19 cellular contexts compared by ENCODE assay signal in genomic region chr19:46427518-46427917, GRCh38. TPM values are rescaled to one million over a fixed set of nuclear protein-coding genes. Genes with fewer than 3 reads are reported as not detected.
DNase-seq lines count a peak whose midpoint lies in the region; ATAC-seq and TF ChIP-seq lines count a peak whose summit lies in the region.
"Had no signal": no experiment of that assay in that cellular context is flagged by ENCODE, and none has a peak within 500 bp of the region (broad histone marks: within the 10 kb centered on the region; RNA-seq: fewer than 3 reads in every experiment).

No MANE protein-coding gene starts in this region.

- H3K27me3 Mint-ChIP-seq in MCF 10A (ENCODE audit: insufficient read depth, unreplicated experiment) (peaks cover 10% of the 10 kb centered on the region), type B pancreatic cell (peaks cover 54% of the 10 kb centered on the region)
- H3K27me3 Mint-ChIP-seq in naive thymus-derived CD4-positive, alpha-beta T cell = peaks cover 64 to 84% (median 75%) of the 10 kb centered on the region in 5 donors
- H3K27me3 Mint-ChIP-seq in CD4-positive, alpha-beta memory T cell = peaks cover 52 to 57% of the 10 kb centered on the region in 2 donors

- H3K4me1 ChIP-seq in breast epithelium = peaks cover 0 to 3% of the 10 kb centered on the region in 2 donors
- peaks cover 7 to 11% of the 10 kb centered on the region in 2 donors for H3K4me1 ChIP-seq in ascending aorta
- peaks cover 0 to 4% of the 10 kb centered on the region in 2 donors for H3K4me1 ChIP-seq in naive thymus-derived CD4-positive, alpha-beta T cell (ENCODE audit: control insufficient read depth in 2 of 2, insufficient read depth in 2 of 2, low read length in 2 of 2)
- peaks cover 23% of the 10 kb centered on the region for H3K4me1 ChIP-seq in CD4-positive, alpha-beta memory T cell (ENCODE audit: insufficient read depth, low read length)

- H3K4me3 ChIP-seq in breast epithelium (peak overlapping the region in 2 of 3 donors; percentile 59 to 71), ascending aorta (peak overlapping the region; percentile 62 to 73)
- no peak overlapping the region for H3K4me3 ChIP-seq in naive thymus-derived CD4-positive, alpha-beta T cell (ENCODE audit: low read length)
- H3K4me3 ChIP-seq in CD4-positive, alpha-beta memory T cell (ENCODE audit: low read length in 2 of 2) = no peak overlapping the region

- H3K27me3 ChIP-seq in breast epithelium (no peaks in the 10 kb centered on the region), ascending aorta (no peaks in the 10 kb centered on the region)
- peaks cover 4 to 10% of the 10 kb centered on the region in 2 donors for H3K27me3 ChIP-seq in naive thymus-derived CD4-positive, alpha-beta T cell (ENCODE audit: control insufficient read depth in 2 of 2, insufficient read depth in 2 of 2, low read length in 2 of 2)
- peaks cover 14% of the 10 kb centered on the region for H3K27me3 ChIP-seq in CD4-positive, alpha-beta memory T cell (ENCODE audit: insufficient read depth, low read length)

- no peak for DNase-seq in breast epithelium (ENCODE audit: low spot score in 2 of 2)
- no peak for DNase-seq in MCF 10A (ENCODE audit: unreplicated experiment)
- no peak for DNase-seq in ascending aorta (ENCODE audit: low spot score in 2 of 2)
- DNase-seq in naive thymus-derived CD4-positive, alpha-beta T cell = no peak
- no peak for DNase-seq in type B pancreatic cell (ENCODE audit: extremely low spot score, unreplicated experiment)
- DNase-seq in dermis blood vessel endothelial cell = no peak
- no peak for DNase-seq in CD4-positive, alpha-beta memory T cell
- DNase-seq in cerebellar nuclear complex (lab: John Stamatoyannopoulos, UW) = no peak
- DNase-seq: activated CD4-positive, alpha-beta T cell treated with anti-CD3 and anti-CD28 coated beads, Interleukin-2, amount 50 U/mL, for 1 hour; activated CD8-positive, alpha-beta memory T cell treated with anti-CD3 and anti-CD28 coated beads, Interleukin-2, amount 50 U/mL, for 48 hours; activated gamma-delta T cell; GDM1; NCI-H1436; NCI-H524 treated with DMSO at 0.1 percent for 48 hours; stimulated activated CD4-positive, alpha-beta T cell treated with anti-CD3 and anti-CD28 coated beads, Interleukin-15, amount 100 ng/mL, for 24 hours had no signal

- intact Hi-C loops in breast epithelium (cut with DNase I; ENCODE audit: low total_unique reads) = loop anchor here (2.0 kb wide), 1 partner anchor 71 kb away; no protein-coding TSS in a partner anchor
- intact Hi-C loops in MCF 10A (cut with micrococcal nuclease) = no loop called here
- intact Hi-C loops in ascending aorta (cut with DNase I) = no loop called here
- intact Hi-C loops in naive thymus-derived CD4-positive, alpha-beta T cell (cut with micrococcal nuclease) = no loop called here
- intact Hi-C loops in CD4-positive, alpha-beta memory T cell (cut with micrococcal nuclease) = no loop called here

- no peak overlapping the region for H3K4me3 Mint-ChIP-seq in MCF 10A (ENCODE audit: unreplicated experiment)
- H3K4me3 Mint-ChIP-seq in naive thymus-derived CD4-positive, alpha-beta T cell = peak overlapping the region in 6 of 10 donors; percentile 31 to 75 (median 50)
- peak overlapping the region; percentile 84 for H3K4me3 Mint-ChIP-seq in type B pancreatic cell
- H3K4me3 Mint-ChIP-seq in CD4-positive, alpha-beta memory T cell = peak overlapping the region in 4 of 8 donors; percentile 36 to 78 (median 69)

- H3K36me3 ChIP-seq in breast epithelium (no peaks in the 10 kb centered on the region), ascending aorta (no peaks in the 10 kb centered on the region)
- H3K36me3 ChIP-seq in naive thymus-derived CD4-positive, alpha-beta T cell (ENCODE audit: control insufficient read depth in 2 of 3, insufficient read depth in 3 of 3, low read length in 3 of 3) = no peaks in the 10 kb centered on the region
- no peaks in the 10 kb centered on the region for H3K36me3 ChIP-seq in CD4-positive, alpha-beta memory T cell (ENCODE audit: insufficient read depth, low read length)

- no peak overlapping the region for H3K27ac Mint-ChIP-seq in MCF 10A (ENCODE audit: low read depth, unreplicated experiment)
- no peak overlapping the region for H3K27ac Mint-ChIP-seq in naive thymus-derived CD4-positive, alpha-beta T cell
- no peak overlapping the region for H3K27ac Mint-ChIP-seq in type B pancreatic cell
- H3K27ac Mint-ChIP-seq in CD4-positive, alpha-beta memory T cell = peak overlapping the region in 2 of 7 donors; percentile 12 to 48

- no peak for ATAC-seq in naive thymus-derived CD4-positive, alpha-beta T cell

- CTCF ChIA-PET in MCF 10A (lab: Yijun Ruan, JAX) = interaction anchor here (0.6 to 0.9 kb wide), 4 partner anchors 33 to 122 kb away, joined by 3 to 5 read pairs (median 3); no protein-coding TSS in a partner anchor
- CTCF ChIA-PET in naive thymus-derived CD4-positive, alpha-beta T cell (lab: Charles Lee) = interaction anchor here (0.6 kb wide), 1 partner anchor 54 kb away, joined by 3 read pairs; no protein-coding TSS in a partner anchor
- CTCF ChIA-PET in CD4-positive, alpha-beta memory T cell (lab: Charles Lee; ENCODE audit: partially characterized antibody) = no interaction called here

- no TSS peak for BruUV-seq in MCF 10A (replicated peaks; lab: Mats Ljungman, UMichigan)

- H3K27ac ChIP-seq in breast epithelium (peak overlapping the region in 1 of 2 donors; percentile 72), ascending aorta (peak overlapping the region; percentile 71 to 76)
- H3K27ac ChIP-seq in naive thymus-derived CD4-positive, alpha-beta T cell (ENCODE audit: low read depth, low read length) = no peak overlapping the region
- H3K27ac ChIP-seq in CD4-positive, alpha-beta memory T cell (ENCODE audit: low read depth, low read length) = no peak overlapping the region
- H3K27ac ChIP-seq: C4-2B had no signal

- H3K9me3 Mint-ChIP-seq in MCF 10A (ENCODE audit: unreplicated experiment) (no peaks in the 10 kb centered on the region), type B pancreatic cell (no peaks in the 10 kb centered on the region)
- peaks cover 0 to 3% (median 0%) of the 10 kb centered on the region in 11 donors for H3K9me3 Mint-ChIP-seq in naive thymus-derived CD4-positive, alpha-beta T cell
- peaks cover 0 to 2% (median 0%) of the 10 kb centered on the region in 8 donors for H3K9me3 Mint-ChIP-seq in CD4-positive, alpha-beta memory T cell

- TF ChIP-seq POLR2A in breast epithelium (IDR thresholded peaks at IDR 0.05) = no peak

- H3K36me3 Mint-ChIP-seq in MCF 10A (ENCODE audit: insufficient read depth, unreplicated experiment) (peaks cover 5% of the 10 kb centered on the region), type B pancreatic cell (no peaks in the 10 kb centered on the region)
- H3K36me3 Mint-ChIP-seq in naive thymus-derived CD4-positive, alpha-beta T cell = no peaks in the 10 kb centered on the region
- H3K36me3 Mint-ChIP-seq in CD4-positive, alpha-beta memory T cell = no peaks in the 10 kb centered on the region

- H3K4me1 Mint-ChIP-seq in MCF 10A (ENCODE audit: insufficient read depth, unreplicated experiment) = no peaks in the 10 kb centered on the region
- peaks cover 24 to 33% (median 26%) of the 10 kb centered on the region in 7 donors for H3K4me1 Mint-ChIP-seq in naive thymus-derived CD4-positive, alpha-beta T cell
- H3K4me1 Mint-ChIP-seq in type B pancreatic cell (ENCODE audit: unreplicated experiment) = peaks cover 12% of the 10 kb centered on the region
- peaks cover 12 to 25% (median 18%) of the 10 kb centered on the region in 4 donors for H3K4me1 Mint-ChIP-seq in CD4-positive, alpha-beta memory T cell

- POLR2A ChIA-PET in MCF 10A (lab: Yijun Ruan, JAX) = no interaction called here
- POLR2A ChIA-PET in naive thymus-derived CD4-positive, alpha-beta T cell (lab: Charles Lee) = no interaction called here
- POLR2A ChIA-PET in CD4-positive, alpha-beta memory T cell (lab: Charles Lee; ENCODE audit: partially characterized antibody) = no interaction called here

- no peaks in the 10 kb centered on the region for H3K9me3 ChIP-seq in breast epithelium
- no peaks in the 10 kb centered on the region for H3K9me3 ChIP-seq in ascending aorta
- H3K9me3 ChIP-seq in naive thymus-derived CD4-positive, alpha-beta T cell (ENCODE audit: control insufficient read depth in 2 of 3, low read length in 3 of 3) = no peaks in the 10 kb centered on the region
- no peaks in the 10 kb centered on the region for H3K9me3 ChIP-seq in CD4-positive, alpha-beta memory T cell (ENCODE audit: control insufficient read depth in 1 of 2, low read length in 2 of 2)

- TF ChIP-seq CTCF in breast epithelium (IDR thresholded peaks at IDR 0.05) (no peak), MCF 10A (IDR thresholded peaks at IDR 0.05; ENCODE audit: unreplicated experiment) (no peak), ascending aorta (IDR thresholded peaks at IDR 0.05) (no peak), type B pancreatic cell (conservative IDR thresholded peaks at IDR 0.05) (no peak)

RNA-seq across cellular contexts. Expression of gene PNMA8C, which starts 1.2 kb away (rescaled TPM):
- total RNA-seq in breast epithelium (under 1 TPM in 2 of 3 donors, not detected in 1; 0.59 to 0.98 TPM), MCF 10A (2022) (not detected in 2 replicates), ascending aorta (0.53 TPM), type B pancreatic cell (ENCODE audit: low replicate concordance) (0.10 and 2.0 TPM in 2 replicates), dermis blood vessel endothelial cell (not detected in 2 replicates)
- total RNA-seq in naive thymus-derived CD4-positive, alpha-beta T cell = not detected
- polyA plus RNA-seq in naive thymus-derived CD4-positive, alpha-beta T cell = not detected
- not detected for total RNA-seq in CD4-positive, alpha-beta memory T cell
- polyA plus RNA-seq in CD4-positive, alpha-beta memory T cell = not detected
- total RNA-seq: sciatic nerve; T-helper 1 cell treated with Interleukin-12 subunit alpha and Interleukin-12 subunit beta and Interleukin-4 antibody, amounts not matched to agents 30 ng/mL and 1 ng/mL, for 36 hours had no signal
- polyA plus RNA-seq: liver had no signal

RNA-seq across cellular contexts. Expression of gene CCDC8, which starts 14.2 kb away (rescaled TPM):
- 10 to 100 TPM in 2 of 3 donors, 1 to 10 TPM in 1; 2.2 to 29.7 (median 16.4) TPM for total RNA-seq in breast epithelium
- not detected in 2 replicates for total RNA-seq in MCF 10A (2022)
- 10.0 TPM for total RNA-seq in ascending aorta
- not detected for total RNA-seq in naive thymus-derived CD4-positive, alpha-beta T cell
- not detected for polyA plus RNA-seq in naive thymus-derived CD4-positive, alpha-beta T cell
- 22.1 and 29.3 TPM in 2 replicates for total RNA-seq in type B pancreatic cell (ENCODE audit: low replicate concordance)
- 0.56 and 0.68 TPM in 2 replicates for total RNA-seq in dermis blood vessel endothelial cell
- not detected for total RNA-seq in CD4-positive, alpha-beta memory T cell
- not detected for polyA plus RNA-seq in CD4-positive, alpha-beta memory T cell
- total RNA-seq: T-helper 1 cell treated with Interleukin-12 subunit alpha and Interleukin-12 subunit beta and Interleukin-4 antibody, amounts not matched to agents 30 ng/mL and 1 ng/mL, for 36 hours had no signal

RNA-seq across cellular contexts. Expression of gene PNMA8A, which starts 43.8 kb away (rescaled TPM):
- 1 to 10 TPM in 2 of 3 donors, under 1 TPM in 1; 0.80 to 8.8 (median 2.3) TPM for total RNA-seq in breast epithelium
- total RNA-seq in MCF 10A (2022) = 6.0 and 7.6 TPM in 2 replicates
- total RNA-seq in ascending aorta = 0.53 TPM
- total RNA-seq in naive thymus-derived CD4-positive, alpha-beta T cell = under 1 TPM in 2 of 5 experiments, not detected in 3; 0.62 to 0.86 TPM
- polyA plus RNA-seq in naive thymus-derived CD4-positive, alpha-beta T cell = not detected
- 6.7 and 21.9 TPM in 2 replicates for total RNA-seq in type B pancreatic cell (ENCODE audit: low replicate concordance)
- under 0.01 and 0.98 TPM in 2 replicates for total RNA-seq in dermis blood vessel endothelial cell
- under 1 TPM in 1 of 2 experiments, not detected in 1; 0.26 TPM for total RNA-seq in CD4-positive, alpha-beta memory T cell
- polyA plus RNA-seq in CD4-positive, alpha-beta memory T cell = under 1 TPM in 1 of 2 donors, not detected in 1; 0.13 TPM
- total RNA-seq: T-helper 1 cell treated with Interleukin-12 subunit alpha and Interleukin-12 subunit beta and Interleukin-4 antibody, amounts not matched to agents 30 ng/mL and 1 ng/mL, for 36 hours had no signal

Comparison
In these comparisons a context has a peak if more than half of its experiments do, and no peak if none do; other contexts are left out.
1. H3K27ac ChIP-seq: peak in ascending aorta (2 of 2); none in naive thymus-derived CD4-positive, alpha-beta T cell (single experiment) and CD4-positive, alpha-beta memory T cell (single experiment).
2. H3K4me3 ChIP-seq: peak in breast epithelium (2 of 3) and ascending aorta (2 of 2); none in naive thymus-derived CD4-positive, alpha-beta T cell (single experiment) and CD4-positive, alpha-beta memory T cell (0 of 2).